Comparison of ENCODE assay signal across 1 cellular context in genomic region chr16:12096828-12097522, GRCh38.
TF ChIP-seq lines count a peak whose summit lies in the region.

No MANE protein-coding gene starts in this region.

TF ChIP-seq in A549, 52 proteins besides CTCF, POLR2A, EP300 and RAD21:
- TF ChIP-seq RNF2 (IDR thresholded peaks at IDR 0.05; ENCODE audit: borderline replicate concordance, low read depth), result no peak
- TF ChIP-seq BHLHE40 (IDR thresholded peaks at IDR 0.05; ENCODE audit: low read depth, low read length), result no peak
- TF ChIP-seq CEBPB (IDR thresholded peaks at IDR 0.05), result no peak
- TF ChIP-seq JUN (IDR thresholded peaks at IDR 0.05), result no peak
- no peak for TF ChIP-seq MAX (IDR thresholded peaks at IDR 0.05)
- no peak for TF ChIP-seq POLR2AphosphoS2 (conservative IDR thresholded peaks at IDR 0.05; ENCODE audit: low read length)
- TF ChIP-seq E2F6 (IDR thresholded peaks at IDR 0.05; ENCODE audit: borderline replicate concordance, low read depth), result no peak
- TF ChIP-seq, protein P1, sequence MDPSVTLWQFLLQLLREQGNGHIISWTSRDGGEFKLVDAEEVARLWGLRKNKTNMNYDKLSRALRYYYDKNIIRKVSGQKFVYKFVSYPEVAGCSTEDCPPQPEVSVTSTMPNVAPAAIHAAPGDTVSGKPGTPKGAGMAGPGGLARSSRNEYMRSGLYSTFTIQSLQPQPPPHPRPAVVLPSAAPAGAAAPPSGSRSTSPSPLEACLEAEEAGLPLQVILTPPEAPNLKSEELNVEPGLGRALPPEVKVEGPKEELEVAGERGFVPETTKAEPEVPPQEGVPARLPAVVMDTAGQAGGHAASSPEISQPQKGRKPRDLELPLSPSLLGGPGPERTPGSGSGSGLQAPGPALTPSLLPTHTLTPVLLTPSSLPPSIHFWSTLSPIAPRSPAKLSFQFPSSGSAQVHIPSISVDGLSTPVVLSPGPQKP (IDR thresholded peaks at IDR 0.05; ENCODE audit: low read depth, low read length), result no peak
